Comparison of ENCODE assay signal across 8 cellular contexts in genomic region chr19:15161028-15161984, GRCh38. TPM values are rescaled to one million over a fixed set of nuclear protein-coding genes. Genes with fewer than 3 reads are reported as not detected.
DNase-seq lines count a peak whose midpoint lies in the region; ATAC-seq and TF ChIP-seq lines count a peak whose summit lies in the region.

No MANE protein-coding gene starts in this region.

- CTCF ChIA-PET in A673 (lab: Charles Lee) = interaction anchor here (0.7 to 1.7 kb wide), 4 partner anchors 35 to 394 kb away, joined by 3 to 18 read pairs (median 5); a partner anchor contains a TSS

- no peaks in the 10 kb centered on the region for H3K4me1 Mint-ChIP-seq in activated CD4-positive, alpha-beta T cell treated with anti-CD3 and anti-CD28 coated beads, Interleukin-2, amount 10 ng/mL, durations not matched to agents 24 days and 14 days

- H3K36me3 Mint-ChIP-seq in activated CD4-positive, alpha-beta T cell treated with anti-CD3 and anti-CD28 coated beads, Interleukin-2, amount 10 ng/mL, durations not matched to agents 24 days and 14 days (ENCODE audit: low read depth) = no peaks in the 10 kb centered on the region

- H3K9me3 ChIP-seq in A673 (ENCODE audit: low read depth, low read length, poor library complexity, severe bottlenecking) (peaks cover 7% of the 10 kb centered on the region), ovary (peaks cover 2 to 4% of the 10 kb centered on the region in 2 donors)

- peak; percentile 58 for TF ChIP-seq CTCF in A673 (conservative IDR thresholded peaks at IDR 0.05; ENCODE audit: low read depth, low read length)
- TF ChIP-seq CTCF in GM12872 (IDR thresholded peaks at IDR 0.05; ENCODE audit: insufficient read depth, low read depth, low read length) = peak; percentile 89
- peak; percentile 49 for TF ChIP-seq CTCF in epithelial cell of proximal tubule (conservative IDR thresholded peaks at IDR 0.05; ENCODE audit: low read depth, low read length)
- no peak for TF ChIP-seq CTCF in ovary (IDR thresholded peaks at IDR 0.05)

- H3K36me3 ChIP-seq in A673 (ENCODE audit: insufficient read depth, low read length, poor library complexity, severe bottlenecking) = peaks cover 22% of the 10 kb centered on the region
- H3K36me3 ChIP-seq in ovary = no peaks in the 10 kb centered on the region

- no peak for ATAC-seq in HG02885 (IDR thresholded peaks at IDR 0.05; ENCODE audit: poor library complexity, unreplicated experiment)

- H3K4me3 Mint-ChIP-seq in activated CD4-positive, alpha-beta T cell treated with anti-CD3 and anti-CD28 coated beads, Interleukin-2, amount 10 ng/mL, durations not matched to agents 24 days and 14 days = no peak overlapping the region

- H3K4me1 ChIP-seq in A673 (ENCODE audit: insufficient read depth, low read length, poor library complexity, severe bottlenecking) (no peaks in the 10 kb centered on the region), ovary (ENCODE audit: insufficient read depth) (no peaks in the 10 kb centered on the region)

- 95 to 97% (median 95%) methylated on average over 39 to 42 of the region's 42 CpGs for WGBS in ovary, 3 donors

- H3K4me3 ChIP-seq in A673 (ENCODE audit: low read depth, low read length, poor library complexity, severe bottlenecking) (no peak overlapping the region), epithelial cell of proximal tubule (ENCODE audit: low read depth, low read length) (no peak overlapping the region), ovary (no peak overlapping the region)

- TF ChIP-seq POLR2A in ovary (IDR thresholded peaks at IDR 0.05) = no peak

- POLR2A ChIA-PET in A673 (lab: Charles Lee; ENCODE audit: low non-redundant PET) = no interaction called here

- DNase-seq in A673 (ENCODE audit: low spot score) = peak; percentile 56
- peak; percentile 33 for DNase-seq in NCI-H2171 treated with DMSO at 0.1 percent for 48 hours (lab: John Stamatoyannopoulos, UW)
- no peak for DNase-seq in epithelial cell of proximal tubule (ENCODE audit: low read depth)
- no peak for DNase-seq in NCI-H2227 treated with DMSO at 0.1 percent for 48 hours (lab: John Stamatoyannopoulos, UW)
- DNase-seq in ovary = no peak
- DNase-seq in activated CD4-positive, alpha-beta T cell treated with anti-CD3 and anti-CD28 coated beads, Interleukin-2, amount 10 ng/mL, durations not matched to agents 24 days and 14 days = no peak

- H3K9me3 Mint-ChIP-seq in activated CD4-positive, alpha-beta T cell treated with anti-CD3 and anti-CD28 coated beads, Interleukin-2, amount 10 ng/mL, durations not matched to agents 24 days and 14 days = peaks cover 2% of the 10 kb centered on the region

- no TSS peak for BruUV-seq in A673 (replicated peaks; lab: Mats Ljungman, UMichigan)

- H3K27me3 ChIP-seq in A673 (replicated peaks; ENCODE audit: insufficient read depth, low read depth, low read length, poor library complexity) (no peaks in the 10 kb centered on the region), ovary (no peaks in the 10 kb centered on the region)

- H3K27ac ChIP-seq in A673 (ENCODE audit: low read depth, low read length, poor library complexity, severe bottlenecking) (no peak overlapping the region), ovary (no peak overlapping the region)

- TF ChIP-seq EP300 in ovary (IDR thresholded peaks at IDR 0.05) = no peak

- H3K27me3 Mint-ChIP-seq in activated CD4-positive, alpha-beta T cell treated with anti-CD3 and anti-CD28 coated beads, Interleukin-2, amount 10 ng/mL, durations not matched to agents 24 days and 14 days = no peaks in the 10 kb centered on the region

- intact Hi-C loops in A673 (cut with micrococcal nuclease; ENCODE audit: unreplicated experiment) (no loop called here), ovary (cut with DNase I) (no loop called here)
- intact Hi-C loops in activated CD4-positive, alpha-beta T cell treated with anti-CD3 and anti-CD28 coated beads, Interleukin-2, amount 10 ng/mL, durations not matched to agents 24 days and 14 days (cut with micrococcal nuclease) = no loop called here

- no peak overlapping the region for H3K27ac Mint-ChIP-seq in activated CD4-positive, alpha-beta T cell treated with anti-CD3 and anti-CD28 coated beads, Interleukin-2, amount 10 ng/mL, durations not matched to agents 24 days and 14 days

RNA-seq across cellular contexts. Expression of gene NOTCH3, which starts 39.5 kb away (rescaled TPM):
- total RNA-seq in A673 (2021) (19.7 and 41.9 TPM in 2 replicates), epithelial cell of proximal tubule (3.8 and 19.6 TPM in 2 replicates), ovary (10 to 100 TPM in 5 of 7 donors, 1 to 10 TPM in 2; 6.1 to 47.6 (median 17.9) TPM)
- polyA plus RNA-seq in ovary = 10 to 100 TPM; 17.9 to 23.5 TPM
- total RNA-seq in activated CD4-positive, alpha-beta T cell treated with anti-CD3 and anti-CD28 coated beads, Interleukin-2, amount 10 ng/mL, durations not matched to agents 24 days and 14 days = not detected in 2 replicates

RNA-seq across cellular contexts. Expression of gene SYDE1, which starts 54.1 kb away (rescaled TPM):
- total RNA-seq in A673 (2021) (30.1 and 32.3 TPM in 2 replicates), epithelial cell of proximal tubule (31.7 and 37.1 TPM in 2 replicates), ovary (10 to 100 TPM; 22.2 to 61.9 (median 43.5) TPM)
- 10 to 100 TPM in 1 of 2 donors, 1 to 10 TPM in 1; 9.4 to 22.9 TPM for polyA plus RNA-seq in ovary
- 1.1 and 1.3 TPM in 2 replicates for total RNA-seq in activated CD4-positive, alpha-beta T cell treated with anti-CD3 and anti-CD28 coated beads, Interleukin-2, amount 10 ng/mL, durations not matched to agents 24 days and 14 days

Comparison
In these comparisons a context has a peak if more than half of its experiments do, and no peak if none do; other contexts are left out.
1. DNase-seq: peak in A673 (single experiment) and NCI-H2171 treated with DMSO at 0.1 percent for 48 hours (single experiment); none in epithelial cell of proximal tubule (single experiment), NCI-H2227 treated with DMSO at 0.1 percent for 48 hours (single experiment), ovary (0 of 5) and activated CD4-positive, alpha-beta T cell treated with anti-CD3 and anti-CD28 coated beads, Interleukin-2, amount 10 ng/mL, durations not matched to agents 24 days and 14 days (single experiment).
2. CTCF ChIP-seq: peak in A673 (single experiment), GM12872 (single experiment) and epithelial cell of proximal tubule (single experiment); none in ovary (0 of 3).